ENCODE assay signal across 8 cellular contexts in the genomic region with DNA sequence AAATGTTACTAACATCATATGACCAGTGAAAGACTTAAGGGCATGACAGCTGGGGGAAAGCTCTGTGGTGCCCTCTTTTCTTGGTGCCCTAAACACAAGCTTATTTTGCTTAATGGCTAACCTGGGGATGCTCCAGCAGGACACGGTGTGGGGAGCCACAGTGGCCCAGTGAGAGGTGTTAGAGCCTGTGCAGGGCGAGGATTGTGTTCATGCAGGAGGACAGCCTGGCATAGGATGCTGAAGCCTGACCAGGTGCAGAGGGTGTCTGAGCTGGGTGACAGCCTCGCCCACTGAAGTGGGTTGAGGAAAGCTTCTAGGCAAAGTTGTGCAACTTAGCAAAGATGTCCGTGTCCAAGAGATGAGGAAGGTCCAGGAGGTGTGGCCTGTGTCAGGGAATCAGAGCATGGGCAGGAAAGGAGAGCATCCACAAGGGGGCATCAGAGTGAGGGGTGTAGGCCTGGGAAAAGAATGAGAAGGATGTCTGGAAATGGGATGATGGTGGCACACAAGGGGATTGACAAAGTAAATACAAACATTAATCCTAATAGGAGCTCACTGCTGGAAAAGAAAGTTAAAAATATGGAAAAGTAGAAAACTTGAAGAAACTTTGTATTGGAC. TPM values are rescaled to one million over a fixed set of nuclear protein-coding genes. Genes with fewer than 3 reads are reported as not detected.
DNase-seq lines count a peak whose midpoint lies in the region; ATAC-seq and TF ChIP-seq lines count a peak whose summit lies in the region.

No MANE protein-coding gene starts in this region.

- DNase-seq in COLO668 (lab: John Stamatoyannopoulos, UW; ENCODE audit: unreplicated experiment) (peak; percentile 39), H7 (peak; percentile 33), RPMI8226 (peak; percentile 46), kidney epithelial cell (ENCODE audit: low read depth) (no peak)
- peak; percentile 54 for DNase-seq in activated naive CD8-positive, alpha-beta T cell treated with anti-CD3 and anti-CD28 coated beads, Interleukin-2, amount 50 U/mL, for 24 hours
- DNase-seq in stimulated activated CD8-positive, alpha-beta memory T cell treated with anti-CD3 and anti-CD28 coated beads, Interleukin-2, amount 100 ng/mL, for 48 hours (ENCODE audit: low read depth in 2 of 2) = peak; percentile 5 to 15

- ATAC-seq in activated naive CD8-positive, alpha-beta T cell treated with anti-CD3 and anti-CD28 coated beads, Interleukin-2, amount 50 U/mL, for 24 hours = peak; percentile 61
- ATAC-seq in HG03432 (IDR thresholded peaks at IDR 0.05; ENCODE audit: unreplicated experiment) = no peak
- no peak for ATAC-seq in GM18519 (IDR thresholded peaks at IDR 0.05; ENCODE audit: low FRiP score, unreplicated experiment)

- H3K27me3 Mint-ChIP-seq in activated naive CD8-positive, alpha-beta T cell treated with anti-CD3 and anti-CD28 coated beads, Interleukin-2, amount 50 U/mL, for 24 hours = peaks cover 2% of the 10 kb centered on the region

- no peaks in the 10 kb centered on the region for H3K9me3 Mint-ChIP-seq in activated naive CD8-positive, alpha-beta T cell treated with anti-CD3 and anti-CD28 coated beads, Interleukin-2, amount 50 U/mL, for 24 hours

- H3K27me3 ChIP-seq in H7 (ENCODE audit: control insufficient read depth, insufficient read depth, low read length) (no peaks in the 10 kb centered on the region), kidney epithelial cell (ENCODE audit: control insufficient read depth, insufficient read depth, low read length) (no peaks in the 10 kb centered on the region)

- no peaks in the 10 kb centered on the region for H3K36me3 Mint-ChIP-seq in activated naive CD8-positive, alpha-beta T cell treated with anti-CD3 and anti-CD28 coated beads, Interleukin-2, amount 50 U/mL, for 24 hours (ENCODE audit: low read depth)

- H3K4me3 ChIP-seq in H7 (ENCODE audit: insufficient read depth, low read depth, low read length) (no peak overlapping the region), kidney epithelial cell (ENCODE audit: low read depth, low read length) (no peak overlapping the region)

- H3K4me1 Mint-ChIP-seq in activated naive CD8-positive, alpha-beta T cell treated with anti-CD3 and anti-CD28 coated beads, Interleukin-2, amount 50 U/mL, for 24 hours = no peaks in the 10 kb centered on the region

- H3K27ac Mint-ChIP-seq in activated naive CD8-positive, alpha-beta T cell treated with anti-CD3 and anti-CD28 coated beads, Interleukin-2, amount 50 U/mL, for 24 hours = no peak overlapping the region

- H3K36me3 ChIP-seq in H7 (replicated peaks; ENCODE audit: control insufficient read depth, insufficient read depth, low read length) (no peaks in the 10 kb centered on the region), kidney epithelial cell (ENCODE audit: control insufficient read depth, insufficient read depth, low read length) (no peaks in the 10 kb centered on the region)

- peak; percentile 26 for TF ChIP-seq CTCF in kidney epithelial cell (IDR thresholded peaks at IDR 0.05; ENCODE audit: insufficient read depth, low read length, poor library complexity, severe bottlenecking)

- H3K4me3 Mint-ChIP-seq in activated naive CD8-positive, alpha-beta T cell treated with anti-CD3 and anti-CD28 coated beads, Interleukin-2, amount 50 U/mL, for 24 hours = no peak overlapping the region

RNA-seq across cellular contexts. Expression of a gene that starts 33.9 kb away (rescaled TPM):
- not detected in 2 replicates for total RNA-seq in H7 (2014; rRNA removed; shearing (Covaris generic))
- not detected in 2 replicates for total RNA-seq in kidney epithelial cell

RNA-seq across cellular contexts. Expression of a gene that starts 43.4 kb away (rescaled TPM):
- not detected in 2 replicates for total RNA-seq in H7 (2014; rRNA removed; shearing (Covaris generic))
- total RNA-seq in kidney epithelial cell = not detected in 2 replicates
